In genomic region chr5:151686673-151687378, GRCh38 we compare ENCODE assay signal across 8 cellular contexts. TPM values are rescaled to one million over a fixed set of nuclear protein-coding genes. Genes with fewer than 3 reads are reported as not detected.
DNase-seq lines count a peak whose midpoint lies in the region; ATAC-seq and FAIRE-seq lines count a peak whose summit lies in the region.

A gene with protein sequence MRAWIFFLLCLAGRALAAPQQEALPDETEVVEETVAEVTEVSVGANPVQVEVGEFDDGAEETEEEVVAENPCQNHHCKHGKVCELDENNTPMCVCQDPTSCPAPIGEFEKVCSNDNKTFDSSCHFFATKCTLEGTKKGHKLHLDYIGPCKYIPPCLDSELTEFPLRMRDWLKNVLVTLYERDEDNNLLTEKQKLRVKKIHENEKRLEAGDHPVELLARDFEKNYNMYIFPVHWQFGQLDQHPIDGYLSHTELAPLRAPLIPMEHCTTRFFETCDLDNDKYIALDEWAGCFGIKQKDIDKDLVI (minus strand): TSS chr5:151686915. CDS start chr5:151676188, 10,727 bp downstream.

- H2AFZ ChIP-seq in ACC112 (ENCODE audit: low read length, unreplicated experiment): no peak within 1 kb of the TSS

- FAIRE-seq in endometrium (lab: Jason Lieb, UNC): peak; percentile 70

- H3K4me1 ChIP-seq in ACC112 (ENCODE audit: control insufficient read depth, insufficient read depth, low read length, unreplicated experiment): peaks cover 37% of the 10 kb centered on the region

- peaks cover 18% of the 10 kb centered on the region for H3K36me3 ChIP-seq in ACC112 (ENCODE audit: insufficient read depth, low read length)

- H3K27ac ChIP-seq in ACC112 (ENCODE audit: low read depth, low read length): peak within 1 kb of the TSS; percentile 85

- peak; percentile 92 for ATAC-seq in GM18868 (IDR thresholded peaks at IDR 0.05; ENCODE audit: unreplicated experiment)
- ATAC-seq in HG03097 (IDR thresholded peaks at IDR 0.05; ENCODE audit: low FRiP score, unreplicated experiment): peak; percentile 78

- DNase-seq in SK-MEL-5 (ENCODE audit: low read depth, low spot score) (peak; percentile 88), medulla oblongata (ENCODE audit: extremely low spot score) (peak; percentile 86), superior temporal gyrus (ENCODE audit: extremely low spot score) (peak; percentile 45), HUDEP-2 (lab: John Stamatoyannopoulos, UW; ENCODE audit: unreplicated experiment in 76 of 76) (no peak)

- peak within 1 kb of the TSS; percentile 99 for H3K4me3 ChIP-seq in ACC112 (ENCODE audit: low read depth, low read length)

- H3K79me2 ChIP-seq in ACC112 (ENCODE audit: control insufficient read depth, insufficient read depth, low read length, unreplicated experiment): peaks cover 55% of the 10 kb centered on the region

- in situ Hi-C loops in SK-MEL-5 (cut with HindIII; ENCODE audit: low pct_unique_long_range_greater_than_20kb, low sequenced_read_pairs): no loop called here

- no peaks in the 10 kb centered on the region for H3K27me3 ChIP-seq in ACC112 (ENCODE audit: insufficient read depth, low read length)

RNA-seq across cellular contexts. Expression of the gene that starts here (rescaled TPM):
- total RNA-seq in SK-MEL-5 (2014; rRNA removed; shearing (Covaris generic)): 1,245 and 1,275 TPM in 2 replicates
- 1,268 and 1,800 TPM in 2 replicates for polyA plus RNA-seq in SK-MEL-5 (2015; cell fraction: cytosol; rRNA removed)
- polyA plus RNA-seq in SK-MEL-5 (2015; cell fraction: nucleus; rRNA removed): 255 and 292 TPM in 2 replicates

Comparison
In these comparisons a context has a peak if more than half of its experiments do, and no peak if none do; other contexts are left out.
1. DNase-seq: peak in SK-MEL-5 (single experiment), medulla oblongata (single experiment) and superior temporal gyrus (single experiment); none in HUDEP-2 (0 of 76).